7 cellular contexts compared by ENCODE assay signal in the genomic region with DNA sequence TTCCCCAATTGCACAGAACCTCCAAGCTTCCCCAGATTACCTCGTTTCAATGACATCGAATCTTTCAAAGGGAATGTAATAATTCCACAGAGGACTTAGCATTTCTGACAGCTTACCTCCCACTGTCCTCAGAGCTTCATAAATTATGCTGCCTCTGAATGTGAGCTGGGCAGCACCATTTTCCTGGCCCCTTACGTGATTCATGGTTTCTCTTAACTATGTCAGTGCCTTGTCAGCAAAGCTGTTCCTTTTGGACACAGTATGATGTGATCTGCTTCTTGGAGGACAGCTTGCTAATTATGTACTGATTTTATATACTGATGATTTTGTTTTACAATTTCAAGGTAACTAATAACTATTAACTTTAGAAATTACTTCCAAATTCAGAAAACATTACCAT. TPM values are rescaled to one million over a fixed set of nuclear protein-coding genes. Genes with fewer than 3 reads are reported as not detected.
DNase-seq lines count a peak whose midpoint lies in the region; ATAC-seq and FAIRE-seq lines count a peak whose summit lies in the region.

No MANE protein-coding gene starts in this region.

- H3K4me3 ChIP-seq in small intestine (ENCODE audit: low read depth in 1 of 2, low read length in 2 of 2): no peak overlapping the region

- ATAC-seq in HG02885 (IDR thresholded peaks at IDR 0.05; ENCODE audit: poor library complexity, unreplicated experiment): peak; percentile 36
- ATAC-seq in Right ventricle myocardium superior (ENCODE audit: poor library complexity): peak; percentile 52

- no peaks in the 10 kb centered on the region for H3K27me3 Mint-ChIP-seq in activated CD4-positive, alpha-beta memory T cell treated with anti-CD3 and anti-CD28 coated beads for 36 hours

- DNase-seq in activated CD4-positive, alpha-beta memory T cell treated with anti-CD3 and anti-CD28 coated beads for 36 hours: peak; percentile 16
- DNase-seq in Right ventricle myocardium superior: no peak
- DNase-seq in small intestine: peak; percentile 13
- DNase-seq in NCI-H1436 (lab: John Stamatoyannopoulos, UW): no peak
- no peak for DNase-seq in stimulated activated CD4-positive, alpha-beta T cell treated with anti-CD3 and anti-CD28 coated beads, Interleukin-4, amount 100 ng/mL, for 24 hours
- no peak for DNase-seq in NCI-H1417 treated with DMSO at 0.1 percent for 48 hours (lab: John Stamatoyannopoulos, UW)

- WGBS in small intestine, 3 donors: 21 to 31% (median 27%) methylated on average over 3 of the region's 3 CpGs

- H3K4me1 Mint-ChIP-seq in activated CD4-positive, alpha-beta memory T cell treated with anti-CD3 and anti-CD28 coated beads for 36 hours (ENCODE audit: low read depth): peaks cover 19% of the 10 kb centered on the region

- FAIRE-seq in small intestine (lab: Jason Lieb, UNC): no peak

- POLR2A ChIA-PET in activated CD4-positive, alpha-beta memory T cell treated with anti-CD3 and anti-CD28 coated beads for 36 hours (lab: Charles Lee): interaction anchor here (1.0 to 2.2 kb wide), 3 partner anchors 28 to 73 kb away, joined by 3 to 12 read pairs (median 7); partner anchors contain the start of gene SSBP2

- H3K4me3 Mint-ChIP-seq in activated CD4-positive, alpha-beta memory T cell treated with anti-CD3 and anti-CD28 coated beads for 36 hours: peak overlapping the region; percentile 70

- no peaks in the 10 kb centered on the region for H3K9me3 ChIP-seq in small intestine (ENCODE audit: control insufficient read depth, low read depth)

- intact Hi-C loops in activated CD4-positive, alpha-beta memory T cell treated with anti-CD3 and anti-CD28 coated beads for 36 hours (cut with micrococcal nuclease): loop anchor here (1.0 kb wide), 1 partner anchor 27 kb away; the partner anchor contains the start of gene SSBP2
- intact Hi-C loops in Right ventricle myocardium superior (cut with DNase I): no loop called here

- no peaks in the 10 kb centered on the region for H3K27me3 ChIP-seq in small intestine (ENCODE audit: control insufficient read depth in 2 of 2, insufficient read depth in 2 of 2, low read length in 2 of 2)

- no peaks in the 10 kb centered on the region for H3K36me3 ChIP-seq in small intestine (ENCODE audit: control insufficient read depth in 2 of 2, insufficient read depth in 2 of 2, low read length in 2 of 2)

- H3K27ac Mint-ChIP-seq in activated CD4-positive, alpha-beta memory T cell treated with anti-CD3 and anti-CD28 coated beads for 36 hours: peak overlapping the region; percentile 72

- peaks cover 1% of the 10 kb centered on the region for H3K36me3 Mint-ChIP-seq in activated CD4-positive, alpha-beta memory T cell treated with anti-CD3 and anti-CD28 coated beads for 36 hours

- H3K27ac ChIP-seq in small intestine (ENCODE audit: low read depth in 1 of 2, low read length in 1 of 2): peak overlapping the region; percentile 59 to 72

- peaks cover 2 to 12% of the 10 kb centered on the region in 2 donors for H3K4me1 ChIP-seq in small intestine (ENCODE audit: control insufficient read depth in 2 of 2, insufficient read depth in 1 of 2, low read depth in 1 of 2, low read length in 1 of 2)

- CTCF ChIA-PET in activated CD4-positive, alpha-beta memory T cell treated with anti-CD3 and anti-CD28 coated beads for 36 hours (lab: Charles Lee): interaction anchor here (1.2 to 1.3 kb wide), 3 partner anchors 28 to 272 kb away, joined by 4 to 6 read pairs (median 6); partner anchors contain the start of gene SSBP2

- no peaks in the 10 kb centered on the region for H3K9me3 Mint-ChIP-seq in activated CD4-positive, alpha-beta memory T cell treated with anti-CD3 and anti-CD28 coated beads for 36 hours

RNA-seq across cellular contexts. Expression of gene SSBP2, which starts 27.7 kb away (rescaled TPM):
- total RNA-seq in activated CD4-positive, alpha-beta memory T cell treated with anti-CD3 and anti-CD28 coated beads for 36 hours: 10 to 100 TPM; 13.0 to 14.2 TPM
- 46.9 TPM for total RNA-seq in Right ventricle myocardium superior
- 10 to 100 TPM in 2 of 3 donors, 1 to 10 TPM in 1; 2.9 to 11.9 (median 11.8) TPM for polyA plus RNA-seq in small intestine

Comparison
In these comparisons a context has a peak if more than half of its experiments do, and no peak if none do; other contexts are left out.
1. DNase-seq: peak in activated CD4-positive, alpha-beta memory T cell treated with anti-CD3 and anti-CD28 coated beads for 36 hours (single experiment) and small intestine (single experiment); none in Right ventricle myocardium superior (single experiment), NCI-H1436 (single experiment), stimulated activated CD4-positive, alpha-beta T cell treated with anti-CD3 and anti-CD28 coated beads, Interleukin-4, amount 100 ng/mL, for 24 hours (single experiment) and NCI-H1417 treated with DMSO at 0.1 percent for 48 hours (single experiment).